ENCODE assay signal across 2 cellular contexts in the genomic region with DNA sequence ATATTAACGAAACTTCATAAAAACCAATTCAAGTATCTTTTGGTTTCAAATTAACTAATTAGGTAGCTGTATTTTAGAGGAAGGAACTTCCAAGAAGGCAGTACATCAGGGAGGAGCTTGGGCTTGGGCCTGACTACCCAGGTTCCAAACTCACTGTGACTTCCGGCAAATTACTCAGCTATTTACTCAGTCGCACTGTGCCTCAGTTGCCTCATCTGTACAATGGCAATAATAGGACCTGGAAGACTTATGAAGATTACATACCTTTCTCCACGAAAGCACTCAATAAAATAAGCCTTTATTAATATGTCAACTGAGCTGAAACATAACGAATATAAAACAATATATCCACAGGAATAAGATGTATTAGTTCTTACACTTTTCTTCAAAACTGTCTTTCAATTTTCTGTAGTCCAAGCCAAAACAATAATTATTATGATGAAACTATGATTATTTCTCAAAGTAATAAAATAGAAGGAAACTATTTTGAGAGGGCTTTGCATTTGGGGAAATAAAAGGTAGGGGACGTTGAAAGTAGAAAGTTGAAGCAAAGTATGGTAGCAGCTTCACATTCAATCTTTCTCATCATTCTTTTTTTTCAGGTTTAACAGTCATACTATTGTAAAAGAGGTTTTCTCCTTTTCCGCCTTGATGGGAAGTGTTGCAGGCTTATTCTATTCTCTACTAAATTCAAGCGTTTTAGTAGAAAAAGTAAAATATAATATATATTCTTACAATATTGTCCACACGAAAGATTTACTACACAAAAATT.
TF ChIP-seq lines count a peak whose summit lies in the region.

No MANE protein-coding gene starts in this region.

TF ChIP-seq in HCT116, 20 proteins besides CTCF, POLR2A, EP300 and RAD21 (continued from another document):
- TF ChIP-seq, protein P1, sequence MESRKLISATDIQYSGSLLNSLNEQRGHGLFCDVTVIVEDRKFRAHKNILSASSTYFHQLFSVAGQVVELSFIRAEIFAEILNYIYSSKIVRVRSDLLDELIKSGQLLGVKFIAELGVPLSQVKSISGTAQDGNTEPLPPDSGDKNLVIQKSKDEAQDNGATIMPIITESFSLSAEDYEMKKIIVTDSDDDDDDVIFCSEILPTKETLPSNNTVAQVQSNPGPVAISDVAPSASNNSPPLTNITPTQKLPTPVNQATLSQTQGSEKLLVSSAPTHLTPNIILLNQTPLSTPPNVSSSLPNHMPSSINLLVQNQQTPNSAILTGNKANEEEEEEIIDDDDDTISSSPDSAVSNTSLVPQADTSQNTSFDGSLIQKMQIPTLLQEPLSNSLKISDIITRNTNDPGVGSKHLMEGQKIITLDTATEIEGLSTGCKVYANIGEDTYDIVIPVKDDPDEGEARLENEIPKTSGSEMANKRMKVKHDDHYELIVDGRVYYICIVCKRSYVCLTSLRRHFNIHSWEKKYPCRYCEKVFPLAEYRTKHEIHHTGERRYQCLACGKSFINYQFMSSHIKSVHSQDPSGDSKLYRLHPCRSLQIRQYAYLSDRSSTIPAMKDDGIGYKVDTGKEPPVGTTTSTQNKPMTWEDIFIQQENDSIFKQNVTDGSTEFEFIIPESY (IDR thresholded peaks at IDR 0.05; ENCODE audit: extremely low read depth, insufficient replicate concordance, low read length) = no peak
- TF ChIP-seq, protein P2, sequence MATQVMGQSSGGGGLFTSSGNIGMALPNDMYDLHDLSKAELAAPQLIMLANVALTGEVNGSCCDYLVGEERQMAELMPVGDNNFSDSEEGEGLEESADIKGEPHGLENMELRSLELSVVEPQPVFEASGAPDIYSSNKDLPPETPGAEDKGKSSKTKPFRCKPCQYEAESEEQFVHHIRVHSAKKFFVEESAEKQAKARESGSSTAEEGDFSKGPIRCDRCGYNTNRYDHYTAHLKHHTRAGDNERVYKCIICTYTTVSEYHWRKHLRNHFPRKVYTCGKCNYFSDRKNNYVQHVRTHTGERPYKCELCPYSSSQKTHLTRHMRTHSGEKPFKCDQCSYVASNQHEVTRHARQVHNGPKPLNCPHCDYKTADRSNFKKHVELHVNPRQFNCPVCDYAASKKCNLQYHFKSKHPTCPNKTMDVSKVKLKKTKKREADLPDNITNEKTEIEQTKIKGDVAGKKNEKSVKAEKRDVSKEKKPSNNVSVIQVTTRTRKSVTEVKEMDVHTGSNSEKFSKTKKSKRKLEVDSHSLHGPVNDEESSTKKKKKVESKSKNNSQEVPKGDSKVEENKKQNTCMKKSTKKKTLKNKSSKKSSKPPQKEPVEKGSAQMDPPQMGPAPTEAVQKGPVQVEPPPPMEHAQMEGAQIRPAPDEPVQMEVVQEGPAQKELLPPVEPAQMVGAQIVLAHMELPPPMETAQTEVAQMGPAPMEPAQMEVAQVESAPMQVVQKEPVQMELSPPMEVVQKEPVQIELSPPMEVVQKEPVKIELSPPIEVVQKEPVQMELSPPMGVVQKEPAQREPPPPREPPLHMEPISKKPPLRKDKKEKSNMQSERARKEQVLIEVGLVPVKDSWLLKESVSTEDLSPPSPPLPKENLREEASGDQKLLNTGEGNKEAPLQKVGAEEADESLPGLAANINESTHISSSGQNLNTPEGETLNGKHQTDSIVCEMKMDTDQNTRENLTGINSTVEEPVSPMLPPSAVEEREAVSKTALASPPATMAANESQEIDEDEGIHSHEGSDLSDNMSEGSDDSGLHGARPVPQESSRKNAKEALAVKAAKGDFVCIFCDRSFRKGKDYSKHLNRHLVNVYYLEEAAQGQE (IDR thresholded peaks at IDR 0.05; ENCODE audit: low read depth) = no peak
- TF ChIP-seq, protein P3, sequence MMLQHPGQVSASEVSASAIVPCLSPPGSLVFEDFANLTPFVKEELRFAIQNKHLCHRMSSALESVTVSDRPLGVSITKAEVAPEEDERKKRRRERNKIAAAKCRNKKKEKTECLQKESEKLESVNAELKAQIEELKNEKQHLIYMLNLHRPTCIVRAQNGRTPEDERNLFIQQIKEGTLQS (IDR thresholded peaks at IDR 0.05) = no peak
- TF ChIP-seq POLR2AphosphoS5 (IDR thresholded peaks at IDR 0.05; ENCODE audit: low read depth, low read length) (no peak), EGR1 (IDR thresholded peaks at IDR 0.05; ENCODE audit: low read depth) (no peak), SIN3A (IDR thresholded peaks at IDR 0.05; ENCODE audit: low read depth) (no peak), ZFX (IDR thresholded peaks at IDR 0.05) (no peak), EZH2phosphoT487 (IDR thresholded peaks at IDR 0.05; ENCODE audit: borderline replicate concordance) (no peak), CBX3 (IDR thresholded peaks at IDR 0.05; ENCODE audit: low read depth) (no peak), TCF7L2 (IDR thresholded peaks at IDR 0.05; ENCODE audit: borderline replicate concordance, extremely low read depth, insufficient read depth, insufficient read length) (no peak), JUND (IDR thresholded peaks at IDR 0.05) (no peak), SP1 (IDR thresholded peaks at IDR 0.05; ENCODE audit: low read depth) (no peak)

TF ChIP-seq in WTC11, 78 proteins besides CTCF, POLR2A, EP300 and RAD21 (continued from another document):
- TF ChIP-seq, protein P4, sequence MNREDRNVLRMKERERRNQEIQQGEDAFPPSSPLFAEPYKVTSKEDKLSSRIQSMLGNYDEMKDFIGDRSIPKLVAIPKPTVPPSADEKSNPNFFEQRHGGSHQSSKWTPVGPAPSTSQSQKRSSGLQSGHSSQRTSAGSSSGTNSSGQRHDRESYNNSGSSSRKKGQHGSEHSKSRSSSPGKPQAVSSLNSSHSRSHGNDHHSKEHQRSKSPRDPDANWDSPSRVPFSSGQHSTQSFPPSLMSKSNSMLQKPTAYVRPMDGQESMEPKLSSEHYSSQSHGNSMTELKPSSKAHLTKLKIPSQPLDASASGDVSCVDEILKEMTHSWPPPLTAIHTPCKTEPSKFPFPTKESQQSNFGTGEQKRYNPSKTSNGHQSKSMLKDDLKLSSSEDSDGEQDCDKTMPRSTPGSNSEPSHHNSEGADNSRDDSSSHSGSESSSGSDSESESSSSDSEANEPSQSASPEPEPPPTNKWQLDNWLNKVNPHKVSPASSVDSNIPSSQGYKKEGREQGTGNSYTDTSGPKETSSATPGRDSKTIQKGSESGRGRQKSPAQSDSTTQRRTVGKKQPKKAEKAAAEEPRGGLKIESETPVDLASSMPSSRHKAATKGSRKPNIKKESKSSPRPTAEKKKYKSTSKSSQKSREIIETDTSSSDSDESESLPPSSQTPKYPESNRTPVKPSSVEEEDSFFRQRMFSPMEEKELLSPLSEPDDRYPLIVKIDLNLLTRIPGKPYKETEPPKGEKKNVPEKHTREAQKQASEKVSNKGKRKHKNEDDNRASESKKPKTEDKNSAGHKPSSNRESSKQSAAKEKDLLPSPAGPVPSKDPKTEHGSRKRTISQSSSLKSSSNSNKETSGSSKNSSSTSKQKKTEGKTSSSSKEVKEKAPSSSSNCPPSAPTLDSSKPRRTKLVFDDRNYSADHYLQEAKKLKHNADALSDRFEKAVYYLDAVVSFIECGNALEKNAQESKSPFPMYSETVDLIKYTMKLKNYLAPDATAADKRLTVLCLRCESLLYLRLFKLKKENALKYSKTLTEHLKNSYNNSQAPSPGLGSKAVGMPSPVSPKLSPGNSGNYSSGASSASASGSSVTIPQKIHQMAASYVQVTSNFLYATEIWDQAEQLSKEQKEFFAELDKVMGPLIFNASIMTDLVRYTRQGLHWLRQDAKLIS (CRISPR knock-in tag; IDR thresholded peaks at IDR 0.05; ENCODE audit: borderline replicate concordance) = no peak
- TF ChIP-seq, protein P5, sequence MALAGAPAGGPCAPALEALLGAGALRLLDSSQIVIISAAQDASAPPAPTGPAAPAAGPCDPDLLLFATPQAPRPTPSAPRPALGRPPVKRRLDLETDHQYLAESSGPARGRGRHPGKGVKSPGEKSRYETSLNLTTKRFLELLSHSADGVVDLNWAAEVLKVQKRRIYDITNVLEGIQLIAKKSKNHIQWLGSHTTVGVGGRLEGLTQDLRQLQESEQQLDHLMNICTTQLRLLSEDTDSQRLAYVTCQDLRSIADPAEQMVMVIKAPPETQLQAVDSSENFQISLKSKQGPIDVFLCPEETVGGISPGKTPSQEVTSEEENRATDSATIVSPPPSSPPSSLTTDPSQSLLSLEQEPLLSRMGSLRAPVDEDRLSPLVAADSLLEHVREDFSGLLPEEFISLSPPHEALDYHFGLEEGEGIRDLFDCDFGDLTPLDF (CRISPR knock-in tag; IDR thresholded peaks at IDR 0.05) = no peak
- TF ChIP-seq, protein P6, sequence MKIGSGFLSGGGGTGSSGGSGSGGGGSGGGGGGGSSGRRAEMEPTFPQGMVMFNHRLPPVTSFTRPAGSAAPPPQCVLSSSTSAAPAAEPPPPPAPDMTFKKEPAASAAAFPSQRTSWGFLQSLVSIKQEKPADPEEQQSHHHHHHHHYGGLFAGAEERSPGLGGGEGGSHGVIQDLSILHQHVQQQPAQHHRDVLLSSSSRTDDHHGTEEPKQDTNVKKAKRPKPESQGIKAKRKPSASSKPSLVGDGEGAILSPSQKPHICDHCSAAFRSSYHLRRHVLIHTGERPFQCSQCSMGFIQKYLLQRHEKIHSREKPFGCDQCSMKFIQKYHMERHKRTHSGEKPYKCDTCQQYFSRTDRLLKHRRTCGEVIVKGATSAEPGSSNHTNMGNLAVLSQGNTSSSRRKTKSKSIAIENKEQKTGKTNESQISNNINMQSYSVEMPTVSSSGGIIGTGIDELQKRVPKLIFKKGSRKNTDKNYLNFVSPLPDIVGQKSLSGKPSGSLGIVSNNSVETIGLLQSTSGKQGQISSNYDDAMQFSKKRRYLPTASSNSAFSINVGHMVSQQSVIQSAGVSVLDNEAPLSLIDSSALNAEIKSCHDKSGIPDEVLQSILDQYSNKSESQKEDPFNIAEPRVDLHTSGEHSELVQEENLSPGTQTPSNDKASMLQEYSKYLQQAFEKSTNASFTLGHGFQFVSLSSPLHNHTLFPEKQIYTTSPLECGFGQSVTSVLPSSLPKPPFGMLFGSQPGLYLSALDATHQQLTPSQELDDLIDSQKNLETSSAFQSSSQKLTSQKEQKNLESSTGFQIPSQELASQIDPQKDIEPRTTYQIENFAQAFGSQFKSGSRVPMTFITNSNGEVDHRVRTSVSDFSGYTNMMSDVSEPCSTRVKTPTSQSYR (CRISPR knock-in tag; IDR thresholded peaks at IDR 0.05) = no peak
- TF ChIP-seq, protein P7, sequence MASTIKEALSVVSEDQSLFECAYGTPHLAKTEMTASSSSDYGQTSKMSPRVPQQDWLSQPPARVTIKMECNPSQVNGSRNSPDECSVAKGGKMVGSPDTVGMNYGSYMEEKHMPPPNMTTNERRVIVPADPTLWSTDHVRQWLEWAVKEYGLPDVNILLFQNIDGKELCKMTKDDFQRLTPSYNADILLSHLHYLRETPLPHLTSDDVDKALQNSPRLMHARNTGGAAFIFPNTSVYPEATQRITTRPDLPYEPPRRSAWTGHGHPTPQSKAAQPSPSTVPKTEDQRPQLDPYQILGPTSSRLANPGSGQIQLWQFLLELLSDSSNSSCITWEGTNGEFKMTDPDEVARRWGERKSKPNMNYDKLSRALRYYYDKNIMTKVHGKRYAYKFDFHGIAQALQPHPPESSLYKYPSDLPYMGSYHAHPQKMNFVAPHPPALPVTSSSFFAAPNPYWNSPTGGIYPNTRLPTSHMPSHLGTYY (CRISPR knock-in tag; IDR thresholded peaks at IDR 0.05) = no peak
- TF ChIP-seq ZNF396 (CRISPR knock-in tag; IDR thresholded peaks at IDR 0.05; ENCODE audit: borderline replicate concordance) (no peak), ZNF671 (CRISPR knock-in tag; IDR thresholded peaks at IDR 0.05) (no peak)
TF ChIP-seq in WTC11: peak in this region for 0.
